In genomic region chr7:47252706-47253105, GRCh38 we compare ENCODE assay signal across 27 cellular contexts.
"Had no signal": no experiment of that assay in that cellular context is flagged by ENCODE, and none has a peak within 500 bp of the region (broad histone marks: within the 10 kb centered on the region; RNA-seq: fewer than 3 reads in every experiment).

No MANE protein-coding gene starts in this region.

- H3K36me3 ChIP-seq: brain microvascular endothelial cell, heart left ventricle had no signal

- H3K27me3 ChIP-seq: brain microvascular endothelial cell, dorsolateral prefrontal cortex, heart left ventricle had no signal

- H3K9me3 Mint-ChIP-seq: activated CD4-positive, alpha-beta memory T cell treated with anti-CD3 and anti-CD28 coated beads, Interleukin-2, amount 10 ng/mL, durations not matched to agents 7 days and 5 days; activated CD4-positive, alpha-beta T cell treated with anti-CD3 and anti-CD28 coated beads, Interleukin-2, amount 10 ng/mL, durations not matched to agents 7 days and 5 days; activated T-cell treated with anti-CD3 and anti-CD28 coated beads, Interleukin-2, amount 50 U/mL, for 72 hours; dendritic cell treated with granulocyte-macrophage colony-stimulating factor and Interleukin-4, amounts not matched to agents 40 ng/mL and 50 ng/mL, for 4 days had no signal

- H3K27ac Mint-ChIP-seq: activated CD4-positive, alpha-beta memory T cell treated with anti-CD3 and anti-CD28 coated beads, Interleukin-2, amount 10 ng/mL, durations not matched to agents 7 days and 5 days; activated CD4-positive, alpha-beta T cell treated with anti-CD3 and anti-CD28 coated beads, Interleukin-2, amount 10 ng/mL, durations not matched to agents 7 days and 5 days; activated naive CD8-positive, alpha-beta T cell; activated T-cell treated with anti-CD3 and anti-CD28 coated beads, Interleukin-2, amount 50 U/mL, for 24 hours; activated T-cell treated with anti-CD3 and anti-CD28 coated beads, Interleukin-2, amount 50 U/mL, for 72 hours; endodermal cell; WTC11 had no signal

- H3K36me3 Mint-ChIP-seq: activated naive CD8-positive, alpha-beta T cell had no signal

- H3K4me1 Mint-ChIP-seq: central memory CD8-positive, alpha-beta T cell had no signal

- FAIRE-seq: astrocyte, bronchial epithelial cell, frontal cortex, TTC549 had no signal

- H3K4me3 Mint-ChIP-seq: activated CD4-positive, alpha-beta memory T cell treated with anti-CD3 and anti-CD28 coated beads, Interleukin-2, amount 10 ng/mL, durations not matched to agents 7 days and 5 days; activated CD4-positive, alpha-beta T cell treated with anti-CD3 and anti-CD28 coated beads, Interleukin-2, amount 10 ng/mL, durations not matched to agents 7 days and 5 days; activated T-cell treated with anti-CD3 and anti-CD28 coated beads, Interleukin-2, amount 50 U/mL, for 24 hours; central memory CD8-positive, alpha-beta T cell; dendritic cell treated with granulocyte-macrophage colony-stimulating factor and Interleukin-4, amounts not matched to agents 40 ng/mL and 50 ng/mL, for 4 days had no signal

- DNase-seq: activated CD4-positive, alpha-beta memory T cell treated with anti-CD3 and anti-CD28 coated beads, Interleukin-2, amount 10 ng/mL, durations not matched to agents 7 days and 5 days; activated CD4-positive, alpha-beta T cell treated with anti-CD3 and anti-CD28 coated beads for 1 hour; activated CD4-positive, alpha-beta T cell treated with anti-CD3 and anti-CD28 coated beads for 4 hours; activated CD4-positive, alpha-beta T cell treated with anti-CD3 and anti-CD28 coated beads, Interleukin-2, amount 10 ng/mL, durations not matched to agents 7 days and 5 days; activated CD4-positive, alpha-beta T cell treated with anti-CD3 and anti-CD28 coated beads, Interleukin-2, amount 50 U/mL, for 4 hours; activated CD8-positive, alpha-beta memory T cell treated with anti-CD3 and anti-CD28 coated beads, Interleukin-2, amount 50 U/mL, for 48 hours; activated naive CD4-positive, alpha-beta T cell treated with anti-CD3 and anti-CD28 coated beads, Interleukin-2, amount 50 U/mL, for 16 hours; activated T-cell treated with anti-CD3 and anti-CD28 coated beads for 4 hours; activated T-cell treated with anti-CD3 and anti-CD28 coated beads, Interleukin-2, amount 50 U/mL, for 24 hours; activated T-cell treated with anti-CD3 and anti-CD28 coated beads, Interleukin-2, amount 50 U/mL, for 72 hours; amniotic stem cell; brain microvascular endothelial cell; dorsolateral prefrontal cortex; effector memory CD4-positive, alpha-beta T cell; endodermal cell; foreskin fibroblast; glutamatergic neuron; heart left ventricle; T-helper 2 cell had no signal

- H3K27ac ChIP-seq: brain microvascular endothelial cell had no signal
